In genomic region chr11:45333023-45333422, GRCh38 we compare ENCODE assay signal across 11 cellular contexts. TPM values are rescaled to one million over a fixed set of nuclear protein-coding genes. Genes with fewer than 3 reads are reported as not detected.
DNase-seq lines count a peak whose midpoint lies in the region; ATAC-seq, FAIRE-seq and TF ChIP-seq lines count a peak whose summit lies in the region.
"Had no signal": no experiment of that assay in that cellular context is flagged by ENCODE, and none has a peak within 500 bp of the region (broad histone marks: within the 10 kb centered on the region; RNA-seq: fewer than 3 reads in every experiment).

No MANE protein-coding gene starts in this region.

- H4K91ac ChIP-seq in mesenchymal stem cell (ENCODE audit: low read length): peak overlapping the region; percentile 52

- H4K8ac ChIP-seq in mesenchymal stem cell (ENCODE audit: low read length): peak overlapping the region; percentile 66

- FAIRE-seq in HepG2 (lab: Jason Lieb, UNC): no peak

- CTCF ChIA-PET in HepG2 (lab: Yijun Ruan, JAX; ENCODE audit: low intra/inter-chr PET ratio, low total read pairs): interaction anchor here (1.0 to 3.2 kb wide), 3 partner anchors 222 to 439 kb away, joined by 3 to 22 read pairs (median 6); no protein-coding TSS in a partner anchor
- CTCF ChIA-PET in WTC11 (lab: Charles Lee): interaction anchor here (0.6 to 1.5 kb wide), 6 partner anchors 33 to 406 kb away, joined by 3 to 13 read pairs (median 3); no protein-coding TSS in a partner anchor

- H3K4me1 Mint-ChIP-seq in WTC11 (peaks cover 7% of the 10 kb centered on the region), type B pancreatic cell (ENCODE audit: unreplicated experiment) (peaks cover 6% of the 10 kb centered on the region)
- H3K4me1 Mint-ChIP-seq: immature natural killer cell had no signal

- H3K4me3 ChIP-seq in right lobe of liver: no peak overlapping the region
- no peak overlapping the region for H3K4me3 ChIP-seq in HepG2 (replicated peaks in 1 of 3; ENCODE audit: insufficient read depth in 1 of 3, low read depth in 2 of 3, low read length in 3 of 3)
- no peak overlapping the region for H3K4me3 ChIP-seq in mesenchymal stem cell (ENCODE audit: insufficient read depth in 1 of 2, low read depth in 1 of 2, low read length in 2 of 2)
- H3K4me3 ChIP-seq in aorta (ENCODE audit: low read length in 2 of 2): peak overlapping the region; percentile 5 to 9

- H3K9me3 ChIP-seq in right lobe of liver: no peaks in the 10 kb centered on the region
- H3K9me3 ChIP-seq in HepG2 (ENCODE audit: low read length): no peaks in the 10 kb centered on the region
- peaks cover 2% of the 10 kb centered on the region for H3K9me3 ChIP-seq in mesenchymal stem cell (ENCODE audit: control insufficient read depth, low read length)
- no peaks in the 10 kb centered on the region for H3K9me3 ChIP-seq in aorta (ENCODE audit: control insufficient read depth, low read length)

- DNase-seq in right lobe of liver (no peak), HepG2 (ENCODE audit: low spot score) (no peak), dermis blood vessel endothelial cell (peak; percentile 22), mesenchymal stem cell (peak; percentile 80), aorta (no peak), WTC11 (ENCODE audit: low spot score) (no peak), type B pancreatic cell (ENCODE audit: extremely low spot score, unreplicated experiment) (no peak), epidermal melanocyte (ENCODE audit: insufficient read length, low spot score) (no peak)
- DNase-seq: GF-D8 had no signal

- no peak overlapping the region for H3K9ac ChIP-seq in HepG2 (ENCODE audit: insufficient read depth, low read depth, low read length)
- no peak overlapping the region for H3K9ac ChIP-seq in mesenchymal stem cell (ENCODE audit: low read length)

- H3K79me1 ChIP-seq in mesenchymal stem cell (replicated peaks; ENCODE audit: low read length, poor library complexity, severe bottlenecking): no peaks in the 10 kb centered on the region

- no peak overlapping the region for H3K23ac ChIP-seq in mesenchymal stem cell (ENCODE audit: low read length in 2 of 2)

- POLR2A ChIA-PET in HepG2 (lab: Yijun Ruan, JAX) (no interaction called here), WTC11 (lab: Charles Lee) (no interaction called here)

- no peaks in the 10 kb centered on the region for H4K20me1 ChIP-seq in HepG2 (ENCODE audit: insufficient read depth, low read length)

- no peak overlapping the region for H3K4me3 Mint-ChIP-seq in WTC11
- no peak overlapping the region for H3K4me3 Mint-ChIP-seq in type B pancreatic cell
- H3K4me3 Mint-ChIP-seq: immature natural killer cell had no signal

- peak overlapping the region in 1 of 2 experiments; percentile 33 for H2BK12ac ChIP-seq in mesenchymal stem cell (ENCODE audit: low read length in 2 of 2)

- peak overlapping the region in 1 of 2 experiments; percentile 89 for H3K18ac ChIP-seq in mesenchymal stem cell (ENCODE audit: low read depth in 1 of 2, low read length in 2 of 2)

- H2BK15ac ChIP-seq in mesenchymal stem cell (ENCODE audit: low read depth, poor library complexity, severe bottlenecking): no peak overlapping the region

- H3K27ac ChIP-seq in right lobe of liver (peak overlapping the region; percentile 3 to 39 (median 16)), HepG2 (ENCODE audit: extremely low read length, insufficient read depth, low read length) (no peak overlapping the region), mesenchymal stem cell (ENCODE audit: low read length, poor library complexity, severe bottlenecking) (no peak overlapping the region), aorta (ENCODE audit: low read depth in 1 of 2, low read length in 2 of 2) (peak overlapping the region in 1 of 2 donors; percentile 64)

- H3K27ac Mint-ChIP-seq in WTC11 (no peak overlapping the region), type B pancreatic cell (no peak overlapping the region)
- H3K27ac Mint-ChIP-seq: immature natural killer cell had no signal

- H3K14ac ChIP-seq in mesenchymal stem cell (ENCODE audit: low read length in 2 of 2): no peak overlapping the region

- H3K27me3 ChIP-seq in right lobe of liver: no peaks in the 10 kb centered on the region
- H3K27me3 ChIP-seq in HepG2 (ENCODE audit: control insufficient read depth in 1 of 2, insufficient read depth in 2 of 2, low read length in 2 of 2): peaks cover under 1 to 10% of the 10 kb centered on the region in 2 experiments; a peak in 2 of 5 replicates
- H3K27me3 ChIP-seq in mesenchymal stem cell (ENCODE audit: control insufficient read depth in 1 of 2, insufficient read depth in 1 of 2, low read length in 2 of 2): peaks cover 20 to 55% of the 10 kb centered on the region in 2 experiments
- H3K27me3 ChIP-seq in aorta (ENCODE audit: control insufficient read depth in 1 of 2, insufficient read depth in 2 of 2, low read length in 1 of 2): no peaks in the 10 kb centered on the region

- no peak overlapping the region for H2BK5ac ChIP-seq in mesenchymal stem cell (ENCODE audit: low read depth, low read length, poor library complexity, severe bottlenecking)

- intact Hi-C loops in right lobe of liver (cut with DNase I): loop anchor here (5.0 to 10.0 kb wide), 2 partner anchors 221 to 398 kb away; no protein-coding TSS in a partner anchor
- intact Hi-C loops in HepG2 (cut with micrococcal nuclease; ENCODE audit: unreplicated experiment): loop anchor here (2.0 kb wide), 1 partner anchor 80 kb away; no protein-coding TSS in a partner anchor
- intact Hi-C loops in aorta (cut with DNase I): loop anchor here (2.0 to 10.0 kb wide), 3 partner anchors 78 to 398 kb away; no protein-coding TSS in a partner anchor

- H3K4me2 ChIP-seq in HepG2 (ENCODE audit: low read depth, low read length): no peak overlapping the region
- H3K4me2 ChIP-seq in mesenchymal stem cell (ENCODE audit: low read length, poor library complexity, severe bottlenecking): no peak overlapping the region

- no peaks in the 10 kb centered on the region for H3K79me2 ChIP-seq in HepG2 (ENCODE audit: insufficient read depth, low read length)

- no peak overlapping the region for H3K4ac ChIP-seq in mesenchymal stem cell (ENCODE audit: low read depth in 1 of 2, low read length in 2 of 2)

- no TSS peak for BruUV-seq in HepG2 (replicated peaks; lab: Mats Ljungman, UMichigan)

- 31% methylated on average over 10 of the region's 10 CpGs for WGBS in right lobe of liver (ENCODE audit: insufficient coverage, low coverage, low lambda C conversion rate, missing lambda C conversion rate)
- WGBS in HepG2 (ENCODE audit: low lambda C conversion rate): 33% methylated on average over 10 of the region's 10 CpGs
- WGBS in mesenchymal stem cell: 0% methylated on average over 6 of the region's 10 CpGs
- WGBS in aorta, 2 donors: 5% methylated on average over 10 of the region's 10 CpGs

- in situ Hi-C loops in HepG2 (cut with HindIII; ENCODE audit: extremely low pct_ligation_motif_present, low pct_unique_long_range_greater_than_20kb): loop anchor here (10.0 kb wide), 2 partner anchors 398 to 442 kb away; no protein-coding TSS in a partner anchor

- peaks cover 28% of the 10 kb centered on the region for H3K27me3 Mint-ChIP-seq in WTC11 (ENCODE audit: low read depth)
- H3K27me3 Mint-ChIP-seq in type B pancreatic cell: peaks cover 30% of the 10 kb centered on the region

- TF ChIP-seq POLR2A in right lobe of liver (IDR thresholded peaks at IDR 0.05) (no peak), HepG2 (IDR thresholded peaks at IDR 0.05; ENCODE audit: insufficient read depth in 1 of 2, low read depth in 2 of 2, low read length in 2 of 2) (no peak)

- no peak for TF ChIP-seq RAD21 in HepG2 (CRISPR knock-in tag; IDR thresholded peaks at IDR 0.05)

- no peaks in the 10 kb centered on the region for H3K36me3 ChIP-seq in right lobe of liver
- H3K36me3 ChIP-seq in HepG2 (replicated peaks in 1 of 2; ENCODE audit: control insufficient read depth in 1 of 2, insufficient read depth in 2 of 2, low read length in 2 of 2): no peaks in the 10 kb centered on the region
- H3K36me3 ChIP-seq in mesenchymal stem cell (ENCODE audit: control insufficient read depth in 1 of 2, insufficient read depth in 2 of 2, low read depth in 1 of 2, low read length in 2 of 2): no peaks in the 10 kb centered on the region
- H3K36me3 ChIP-seq in aorta (ENCODE audit: control insufficient read depth in 1 of 2, insufficient read depth in 2 of 2, low read length in 1 of 2): no peaks in the 10 kb centered on the region

- H2AFZ ChIP-seq in HepG2 (ENCODE audit: low read length) (no peak overlapping the region), mesenchymal stem cell (ENCODE audit: low read depth, low read length) (no peak overlapping the region)

- H3K36me3 Mint-ChIP-seq in WTC11 (no peaks in the 10 kb centered on the region), type B pancreatic cell (no peaks in the 10 kb centered on the region)
- H3K36me3 Mint-ChIP-seq: immature natural killer cell had no signal

- peak in 3 of 4 donors; percentile 26 to 44 (median 33) for ATAC-seq in right lobe of liver
- no peak for ATAC-seq in HepG2
- ATAC-seq in aorta (ENCODE audit: low FRiP score): peak; percentile 51
- ATAC-seq in WTC11: no peak

- no peak overlapping the region for H2BK120ac ChIP-seq in mesenchymal stem cell (ENCODE audit: low read depth, low read length)

- no peak for TF ChIP-seq EP300 in HepG2 (IDR thresholded peaks at IDR 0.05; ENCODE audit: low read depth in 2 of 2, low read length in 2 of 2)
- no peak for TF ChIP-seq EP300 in HepG2 (CRISPR knock-in tag; IDR thresholded peaks at IDR 0.05; ENCODE audit: borderline replicate concordance)

- peaks cover 0 to 3% (median 0%) of the 10 kb centered on the region in 4 donors for H3K4me1 ChIP-seq in right lobe of liver
- H3K4me1 ChIP-seq in HepG2 (ENCODE audit: insufficient read depth, low read length): no peaks in the 10 kb centered on the region
- H3K4me1 ChIP-seq in mesenchymal stem cell (ENCODE audit: control insufficient read depth, insufficient read depth, low read depth, low read length): no peaks in the 10 kb centered on the region
- H3K4me1 ChIP-seq in aorta (ENCODE audit: control insufficient read depth in 1 of 2, insufficient read depth in 2 of 2, low read length in 2 of 2): no peaks in the 10 kb centered on the region

- TF ChIP-seq CTCF in right lobe of liver (IDR thresholded peaks at IDR 0.05) (no peak), HepG2 (CRISPR knock-in tag; IDR thresholded peaks at IDR 0.05) (no peak), WTC11 (IDR thresholded peaks at IDR 0.05) (no peak), type B pancreatic cell (conservative IDR thresholded peaks at IDR 0.05) (no peak)

- H3K9me3 Mint-ChIP-seq in WTC11: no peaks in the 10 kb centered on the region; the same call in 1 of the 2 replicates
- H3K9me3 Mint-ChIP-seq in type B pancreatic cell: no peaks in the 10 kb centered on the region
- H3K9me3 Mint-ChIP-seq: immature natural killer cell had no signal

- no peak overlapping the region for H2AK5ac ChIP-seq in mesenchymal stem cell (ENCODE audit: low read length, severe bottlenecking)

RNA-seq across cellular contexts. Expression of gene SYT13, which starts 46.9 kb away (rescaled TPM):
- total RNA-seq in right lobe of liver: under 1 TPM in 5 of 6 experiments, not detected in 1; 0.12 to 0.63 (median 0.44) TPM
- 0.02 and 0.14 TPM in 2 replicates for total RNA-seq in HepG2 (2016; rRNA removed; fragmentation: Illumina TruSeq; extraction: Trizol)
- not detected in 2 replicates for total RNA-seq in HepG2 (2016; cell fraction: cytosol; rRNA removed; fragmentation: Illumina TruSeq; extraction: Trizol; ENCODE audit: low read depth)
- total RNA-seq in HepG2 (2016; cell fraction: insoluble cytoplasmic fraction; rRNA removed; fragmentation: Illumina TruSeq; extraction: Trizol): 0.09 and 0.10 TPM in 2 replicates
- 0.06 and 0.07 TPM in 2 replicates for total RNA-seq in HepG2 (2016; cell fraction: membrane; rRNA removed; fragmentation: Illumina TruSeq; extraction: Trizol)
- 0.25 TPM in 1 of 2 replicates, not detected in the other for total RNA-seq in HepG2 (2016; cell fraction: nucleus; rRNA removed; fragmentation: Illumina TruSeq; extraction: Trizol)
- 0.13 and 0.26 TPM in 2 replicates for polyA plus RNA-seq in HepG2 (2011; rRNA removed)
- 0.12 and 0.13 TPM in 2 replicates for polyA plus RNA-seq in HepG2 (2011; cell fraction: cytosol; rRNA removed)
- polyA plus RNA-seq in HepG2 (2011; cell fraction: nucleus; rRNA removed): 0.12 and 0.14 TPM in 2 replicates
- polyA plus RNA-seq in HepG2 (2012): 0.09 TPM in 1 of 2 replicates, not detected in the other
- 0.02 and 0.09 TPM in 2 replicates for polyA plus RNA-seq in HepG2 (2016; cell fraction: cytosol; fragmentation: Illumina TruSeq; extraction: Trizol; ENCODE audit: low read depth)
- polyA plus RNA-seq in HepG2 (2016; cell fraction: insoluble cytoplasmic fraction; fragmentation: Illumina TruSeq; extraction: Trizol; ENCODE audit: low read depth): 0.11 and 0.19 TPM in 2 replicates
- polyA plus RNA-seq in HepG2 (2016; cell fraction: membrane; fragmentation: Illumina TruSeq; extraction: Trizol; ENCODE audit: low read depth): 0.03 and 0.13 TPM in 2 replicates
- polyA plus RNA-seq in HepG2 (2016; cell fraction: nucleus; fragmentation: Illumina TruSeq; extraction: Trizol; ENCODE audit: insufficient read depth, low read depth): 0.08 TPM in 1 of 2 replicates, not detected in the other
- 0.28 and 0.60 TPM in 2 replicates for polyA minus RNA-seq in HepG2 (2011; rRNA and poly(A)+ RNA removed; ENCODE audit: low replicate concordance)
- polyA minus RNA-seq in HepG2 (2011; cell fraction: cytosol; rRNA and poly(A)+ RNA removed): 0.40 TPM in 1 of 2 replicates, not detected in the other
- polyA minus RNA-seq in HepG2 (2011; cell fraction: nucleus; rRNA and poly(A)+ RNA removed): 0.12 and 0.13 TPM in 2 replicates
- not detected in 2 replicates for total RNA-seq in dermis blood vessel endothelial cell
- polyA plus RNA-seq in mesenchymal stem cell (2013, experiment 1 of 2): 0.06 TPM
- polyA plus RNA-seq in mesenchymal stem cell (2013, experiment 2 of 2): 0.01 TPM
- total RNA-seq in aorta: under 1 TPM in 1 of 2 donors, not detected in 1; 0.36 TPM
- 1 to 10 TPM in 1 of 2 donors, under 1 TPM in 1; 0.08 to 2.0 TPM for polyA plus RNA-seq in aorta
- 10.8 to 15.1 TPM (median 12.0 TPM) in 3 replicates for total RNA-seq in WTC11 (2021)
- total RNA-seq in type B pancreatic cell (ENCODE audit: low replicate concordance): 17.4 and 36.4 TPM in 2 replicates
- total RNA-seq: subcutaneous adipose tissue had no signal
- polyA plus RNA-seq: immature natural killer cell had no signal

Comparison
In these comparisons a context has a peak if more than half of its experiments do, and no peak if none do; other contexts are left out.
1. ATAC-seq: peak in right lobe of liver (3 of 4) and aorta (single experiment); none in HepG2 (single experiment) and WTC11 (single experiment).
2. H3K27ac ChIP-seq: peak in right lobe of liver (3 of 3); none in HepG2 (single experiment) and mesenchymal stem cell (single experiment).
3. DNase-seq: peak in dermis blood vessel endothelial cell (single experiment) and mesenchymal stem cell (single experiment); none in right lobe of liver (0 of 3), HepG2 (single experiment), aorta (0 of 2), WTC11 (single experiment), type B pancreatic cell (single experiment) and epidermal melanocyte (single experiment).
4. H3K4me3 ChIP-seq: peak in aorta (2 of 2); none in right lobe of liver (0 of 3), HepG2 (0 of 3) and mesenchymal stem cell (0 of 2).